ENCODE assay signal across 9 cellular contexts in genomic region chr7:6010370-6010769, GRCh38. TPM values are rescaled to one million over a fixed set of nuclear protein-coding genes. Genes with fewer than 3 reads are reported as not detected.
DNase-seq lines count a peak whose midpoint lies in the region; ATAC-seq and TF ChIP-seq lines count a peak whose summit lies in the region.
"Not testable (repeated sequence)": the region's sequence is repeated elsewhere in the genome, so short reads cannot be mapped to it uniquely, and the experiment has no call there.
"Had no signal": no experiment of that assay in that cellular context is flagged by ENCODE, and none has a peak within 500 bp of the region (broad histone marks: within the 10 kb centered on the region; RNA-seq: fewer than 3 reads in every experiment).

No MANE protein-coding gene starts in this region.

- H3K9me3 Mint-ChIP-seq in Caco-2 (ENCODE audit: unreplicated experiment); T-helper 2 cell treated with Interferon-gamma antibody and Interleukin-4, amounts not matched to agents 5 μg/mL and 100 μg/mL, for 36 hours; activated naive CD4-positive, alpha-beta T cell treated with anti-CD3 and anti-CD28 coated beads, Interleukin-2, amount 50 U/mL, for 72 hours; endothelial cell (ENCODE audit: unreplicated experiment); type B pancreatic cell: not testable (repeated sequence)

- not testable (repeated sequence) for H2AFZ ChIP-seq in osteoblast (ENCODE audit: low read length)

- peak overlapping the region; percentile 84 for H3K4me2 ChIP-seq in osteoblast (ENCODE audit: insufficient read depth, low read length)

- not testable (repeated sequence) for H3K4me3 ChIP-seq in Caco-2 (ENCODE audit: low read depth, low read length)
- peak overlapping the region; percentile 78 for H3K4me3 ChIP-seq in Jurkat, Clone E6-1 (ENCODE audit: low read length)
- H3K4me3 ChIP-seq in kidney epithelial cell (ENCODE audit: low read depth, low read length) (peak overlapping the region; percentile 62), osteoblast (ENCODE audit: insufficient read depth, low read length) (peak overlapping the region; percentile 91)

- BruUV-seq in Caco-2 (replicated peaks; lab: Mats Ljungman, UMichigan): not testable (repeated sequence)

- TF ChIP-seq CTCF in Caco-2 (IDR thresholded peaks at IDR 0.05; ENCODE audit: insufficient read depth in 1 of 2, low read depth in 1 of 2, low read length in 1 of 2, severe bottlenecking in 1 of 2, unreplicated experiment in 1 of 2); endothelial cell (IDR thresholded peaks at IDR 0.05; ENCODE audit: unreplicated experiment); kidney epithelial cell (IDR thresholded peaks at IDR 0.05; ENCODE audit: insufficient read depth, low read length, poor library complexity, severe bottlenecking); osteoblast (IDR thresholded peaks at IDR 0.05; ENCODE audit: extremely low read depth, low read depth, low read length); type B pancreatic cell (conservative IDR thresholded peaks at IDR 0.05): not testable (repeated sequence)

- H3K9me3 ChIP-seq in Caco-2; osteoblast (ENCODE audit: low read depth, low read length): not testable (repeated sequence)

- peak overlapping the region; percentile 11 for H3K27ac ChIP-seq in osteoblast (ENCODE audit: low read depth, low read length)

- POLR2A ChIA-PET in Caco-2 (lab: Charles Lee): interaction anchor here (1.9 kb wide), 2 partner anchors 10 to 15 kb away, joined by 7 to 11 read pairs; no protein-coding TSS in a partner anchor

- not testable (repeated sequence) for ATAC-seq in activated naive CD4-positive, alpha-beta T cell treated with anti-CD3 and anti-CD28 coated beads, Interleukin-2, amount 50 U/mL, for 72 hours

- peak overlapping the region; percentile 90 for H3K27ac Mint-ChIP-seq in Caco-2 (ENCODE audit: unreplicated experiment)
- H3K27ac Mint-ChIP-seq in T-helper 2 cell treated with Interferon-gamma antibody and Interleukin-4, amounts not matched to agents 5 μg/mL and 100 μg/mL, for 36 hours: peak overlapping the region; percentile 88
- peak overlapping the region; percentile 79 to 83 for H3K27ac Mint-ChIP-seq in activated naive CD4-positive, alpha-beta T cell treated with anti-CD3 and anti-CD28 coated beads, Interleukin-2, amount 50 U/mL, for 72 hours
- H3K27ac Mint-ChIP-seq in endothelial cell (ENCODE audit: unreplicated experiment): peak overlapping the region; percentile 76
- peak overlapping the region; percentile 97 for H3K27ac Mint-ChIP-seq in type B pancreatic cell

- H3K27me3 Mint-ChIP-seq in Caco-2 (ENCODE audit: insufficient read depth, unreplicated experiment); T-helper 2 cell treated with Interferon-gamma antibody and Interleukin-4, amounts not matched to agents 5 μg/mL and 100 μg/mL, for 36 hours (ENCODE audit: low read depth); endothelial cell (ENCODE audit: unreplicated experiment); type B pancreatic cell: not testable (repeated sequence)

- not testable (repeated sequence) for H4K20me1 ChIP-seq in osteoblast (ENCODE audit: insufficient read depth, low read length)

- not testable (repeated sequence) for DNase-seq in Caco-2; Jurkat, Clone E6-1 (ENCODE audit: low read depth, low spot score); T-helper 2 cell treated with Interferon-gamma antibody and Interleukin-4, amounts not matched to agents 5 μg/mL and 100 μg/mL, for 36 hours (ENCODE audit: low spot score); activated naive CD4-positive, alpha-beta T cell treated with anti-CD3 and anti-CD28 coated beads, Interleukin-2, amount 50 U/mL, for 72 hours (ENCODE audit: low spot score in 2 of 2); endothelial cell (ENCODE audit: low spot score); kidney epithelial cell (ENCODE audit: low read depth); osteoblast (ENCODE audit: insufficient read length, low spot score, missing footprints); type B pancreatic cell (ENCODE audit: extremely low spot score, unreplicated experiment)

- H3K79me2 ChIP-seq in osteoblast (ENCODE audit: insufficient read depth, low read length): peaks cover 68% of the 10 kb centered on the region

- not testable (repeated sequence) for H3K27me3 ChIP-seq in Caco-2 (replicated peaks; ENCODE audit: control insufficient read depth, insufficient read depth, low read length); kidney epithelial cell (ENCODE audit: control insufficient read depth, insufficient read depth, low read length); osteoblast (ENCODE audit: insufficient read depth, low read length)

- CTCF ChIA-PET in Caco-2 (lab: Charles Lee): not testable (repeated sequence)

- not testable (repeated sequence) for H3K36me3 ChIP-seq in Caco-2 (ENCODE audit: control insufficient read depth, insufficient read depth, low read length); kidney epithelial cell (ENCODE audit: control insufficient read depth, insufficient read depth, low read length); osteoblast (ENCODE audit: insufficient read depth, low read length)

- H3K4me3 Mint-ChIP-seq in Caco-2 (ENCODE audit: unreplicated experiment): peak overlapping the region; percentile 84
- H3K4me3 Mint-ChIP-seq in T-helper 2 cell treated with Interferon-gamma antibody and Interleukin-4, amounts not matched to agents 5 μg/mL and 100 μg/mL, for 36 hours: peak overlapping the region; percentile 87
- peak overlapping the region; percentile 90 for H3K4me3 Mint-ChIP-seq in endothelial cell (ENCODE audit: unreplicated experiment)
- peak overlapping the region; percentile 95 for H3K4me3 Mint-ChIP-seq in type B pancreatic cell

- H3K4me1 ChIP-seq in Caco-2: not testable (repeated sequence)
- H3K4me1 ChIP-seq in osteoblast (ENCODE audit: insufficient read depth, low read length): peaks cover 26% of the 10 kb centered on the region

- H3K4me1 Mint-ChIP-seq in Caco-2 (ENCODE audit: low read depth, unreplicated experiment): peaks cover 13% of the 10 kb centered on the region
- H3K4me1 Mint-ChIP-seq in T-helper 2 cell treated with Interferon-gamma antibody and Interleukin-4, amounts not matched to agents 5 μg/mL and 100 μg/mL, for 36 hours (ENCODE audit: low read depth): peaks cover 30% of the 10 kb centered on the region
- not testable (repeated sequence) for H3K4me1 Mint-ChIP-seq in endothelial cell (ENCODE audit: unreplicated experiment)
- peaks cover 33% of the 10 kb centered on the region for H3K4me1 Mint-ChIP-seq in type B pancreatic cell (ENCODE audit: unreplicated experiment)

- H3K36me3 Mint-ChIP-seq in Caco-2 (ENCODE audit: insufficient read depth, unreplicated experiment): peaks cover 63% of the 10 kb centered on the region
- H3K36me3 Mint-ChIP-seq in T-helper 2 cell treated with Interferon-gamma antibody and Interleukin-4, amounts not matched to agents 5 μg/mL and 100 μg/mL, for 36 hours (ENCODE audit: low read depth): peaks cover 24% of the 10 kb centered on the region
- H3K36me3 Mint-ChIP-seq in activated naive CD4-positive, alpha-beta T cell treated with anti-CD3 and anti-CD28 coated beads, Interleukin-2, amount 50 U/mL, for 72 hours; endothelial cell (ENCODE audit: low read depth, unreplicated experiment): not testable (repeated sequence)
- peaks cover 14% of the 10 kb centered on the region for H3K36me3 Mint-ChIP-seq in type B pancreatic cell

- intact Hi-C loops in Caco-2 (cut with micrococcal nuclease; ENCODE audit: unreplicated experiment): not testable (repeated sequence)

RNA-seq across cellular contexts. Expression of gene AIMP2, which starts 1.3 kb away (rescaled TPM):
- 85.1 and 96.3 TPM in 2 replicates for total RNA-seq in Caco-2 (2022)
- 83.7 TPM for polyA plus RNA-seq in Jurkat, Clone E6-1 (2012; ENCODE audit: insufficient read depth, insufficient read length)
- 10 to 100 TPM; 31.5 to 41.2 TPM for total RNA-seq in activated naive CD4-positive, alpha-beta T cell treated with anti-CD3 and anti-CD28 coated beads, Interleukin-2, amount 50 U/mL, for 72 hours
- total RNA-seq in endothelial cell (ENCODE audit: unreplicated experiment): 25.3 TPM
- 84.9 and 103 TPM in 2 replicates for total RNA-seq in kidney epithelial cell
- total RNA-seq in osteoblast: 60.1 and 61.5 TPM in 2 replicates
- 40.2 and 40.5 TPM in 2 replicates for total RNA-seq in type B pancreatic cell (ENCODE audit: low replicate concordance)

RNA-seq across cellular contexts. Expression of gene PMS2, which starts 1.5 kb away (rescaled TPM):
- total RNA-seq in Caco-2 (2022) (22.6 TPM in 2 replicates), endothelial cell (ENCODE audit: unreplicated experiment) (16.3 TPM), kidney epithelial cell (19.7 and 22.6 TPM in 2 replicates), osteoblast (22.4 and 23.5 TPM in 2 replicates), type B pancreatic cell (ENCODE audit: low replicate concordance) (20.6 and 22.6 TPM in 2 replicates)
- 28.0 TPM for polyA plus RNA-seq in Jurkat, Clone E6-1 (2012; ENCODE audit: insufficient read depth, insufficient read length)
- 10 to 100 TPM; 18.1 to 24.0 TPM for total RNA-seq in activated naive CD4-positive, alpha-beta T cell treated with anti-CD3 and anti-CD28 coated beads, Interleukin-2, amount 50 U/mL, for 72 hours

RNA-seq across cellular contexts. Expression of gene ANKRD61, which starts 20.8 kb away (rescaled TPM):
- 0.32 TPM in 1 of 2 replicates, not detected in the other for total RNA-seq in Caco-2 (2022)
- polyA plus RNA-seq in Jurkat, Clone E6-1 (2012; ENCODE audit: insufficient read depth, insufficient read length): 0.70 TPM
- under 1 TPM in 1 of 2 donors, not detected in 1; 0.33 TPM for total RNA-seq in activated naive CD4-positive, alpha-beta T cell treated with anti-CD3 and anti-CD28 coated beads, Interleukin-2, amount 50 U/mL, for 72 hours
- total RNA-seq in endothelial cell (ENCODE audit: unreplicated experiment): not detected
- total RNA-seq in kidney epithelial cell: not detected in 2 replicates
- total RNA-seq in osteoblast: not detected in 2 replicates
- 0.31 TPM in 1 of 2 replicates, not detected in the other for total RNA-seq in type B pancreatic cell (ENCODE audit: low replicate concordance)
- total RNA-seq: lung microvascular endothelial cell had no signal

RNA-seq across cellular contexts. Expression of gene RSPH10B, which starts 39.9 kb away (rescaled TPM):
- 0.16 TPM in 1 of 2 replicates, not detected in the other for total RNA-seq in Caco-2 (2022)
- not detected for polyA plus RNA-seq in Jurkat, Clone E6-1 (2012; ENCODE audit: insufficient read depth, insufficient read length)
- total RNA-seq in activated naive CD4-positive, alpha-beta T cell treated with anti-CD3 and anti-CD28 coated beads, Interleukin-2, amount 50 U/mL, for 72 hours: under 1 TPM in 1 of 2 donors, not detected in 1; 0.43 TPM
- 0.44 TPM for total RNA-seq in endothelial cell (ENCODE audit: unreplicated experiment)
- total RNA-seq in kidney epithelial cell: 0.21 TPM in 1 of 2 replicates, not detected in the other
- under 0.01 TPM in 1 of 2 replicates, not detected in the other for total RNA-seq in osteoblast
- 0.36 and 0.85 TPM in 2 replicates for total RNA-seq in type B pancreatic cell (ENCODE audit: low replicate concordance)

RNA-seq across cellular contexts. Expression of gene EIF2AK1, which starts 48.6 kb away (rescaled TPM):
- 138 and 142 TPM in 2 replicates for total RNA-seq in Caco-2 (2022)
- 193 TPM for polyA plus RNA-seq in Jurkat, Clone E6-1 (2012; ENCODE audit: insufficient read depth, insufficient read length)
- total RNA-seq in activated naive CD4-positive, alpha-beta T cell treated with anti-CD3 and anti-CD28 coated beads, Interleukin-2, amount 50 U/mL, for 72 hours: 100 to 1,000 TPM; 120 to 131 TPM
- total RNA-seq in endothelial cell (ENCODE audit: unreplicated experiment): 61.4 TPM
- total RNA-seq in kidney epithelial cell: 191 and 268 TPM in 2 replicates
- total RNA-seq in osteoblast: 67.2 and 118 TPM in 2 replicates
- 107 and 118 TPM in 2 replicates for total RNA-seq in type B pancreatic cell (ENCODE audit: low replicate concordance)
